Comparison of ENCODE assay signal across 1 cellular context in the genomic region with DNA sequence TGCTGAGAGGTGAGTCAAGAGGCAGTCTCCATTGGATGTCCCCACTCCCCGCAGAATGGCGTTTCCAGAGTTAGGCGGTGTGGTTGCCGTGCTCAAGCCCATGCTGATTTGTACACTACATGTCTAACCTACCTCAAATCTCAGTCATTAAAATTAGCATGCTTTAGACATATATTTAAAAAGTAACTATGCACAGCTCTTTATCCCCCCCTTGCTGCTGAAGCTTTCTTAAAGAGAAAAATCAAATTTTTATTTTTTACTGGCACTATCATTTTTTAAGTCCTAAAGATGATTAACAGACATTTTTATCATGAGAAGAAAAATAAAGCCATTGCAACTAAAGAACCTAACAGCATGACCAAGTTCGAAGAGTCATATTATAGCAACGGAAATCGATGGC.
TF ChIP-seq lines count a peak whose summit lies in the region.

No MANE protein-coding gene starts in this region.

TF ChIP-seq in SK-N-SH treated with all-trans-retinoic acid at 6 μM for 48 hours, 23 proteins besides CTCF, POLR2A, EP300 and RAD21 (continued from another document):
- TF ChIP-seq, protein P1, sequence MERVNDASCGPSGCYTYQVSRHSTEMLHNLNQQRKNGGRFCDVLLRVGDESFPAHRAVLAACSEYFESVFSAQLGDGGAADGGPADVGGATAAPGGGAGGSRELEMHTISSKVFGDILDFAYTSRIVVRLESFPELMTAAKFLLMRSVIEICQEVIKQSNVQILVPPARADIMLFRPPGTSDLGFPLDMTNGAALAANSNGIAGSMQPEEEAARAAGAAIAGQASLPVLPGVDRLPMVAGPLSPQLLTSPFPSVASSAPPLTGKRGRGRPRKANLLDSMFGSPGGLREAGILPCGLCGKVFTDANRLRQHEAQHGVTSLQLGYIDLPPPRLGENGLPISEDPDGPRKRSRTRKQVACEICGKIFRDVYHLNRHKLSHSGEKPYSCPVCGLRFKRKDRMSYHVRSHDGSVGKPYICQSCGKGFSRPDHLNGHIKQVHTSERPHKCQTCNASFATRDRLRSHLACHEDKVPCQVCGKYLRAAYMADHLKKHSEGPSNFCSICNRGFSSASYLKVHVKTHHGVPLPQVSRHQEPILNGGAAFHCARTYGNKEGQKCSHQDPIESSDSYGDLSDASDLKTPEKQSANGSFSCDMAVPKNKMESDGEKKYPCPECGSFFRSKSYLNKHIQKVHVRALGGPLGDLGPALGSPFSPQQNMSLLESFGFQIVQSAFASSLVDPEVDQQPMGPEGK (CRISPR knock-in tag; IDR thresholded peaks at IDR 0.05; ENCODE audit: borderline replicate concordance): no peak
- TF ChIP-seq ESRRG (CRISPR knock-in tag; IDR thresholded peaks at IDR 0.05) (no peak), OSR1 (CRISPR knock-in tag; IDR thresholded peaks at IDR 0.05) (no peak), ZNF70 (CRISPR knock-in tag; IDR thresholded peaks at IDR 0.05) (no peak), ZFP30 (CRISPR knock-in tag; IDR thresholded peaks at IDR 0.05) (no peak), GLIS3 (CRISPR knock-in tag; IDR thresholded peaks at IDR 0.05) (no peak), PPARA (CRISPR knock-in tag; IDR thresholded peaks at IDR 0.05; ENCODE audit: borderline replicate concordance) (no peak), SNAI2 (CRISPR knock-in tag; IDR thresholded peaks at IDR 0.05) (no peak), ARNTL (CRISPR knock-in tag; IDR thresholded peaks at IDR 0.05; ENCODE audit: borderline replicate concordance, low read depth) (no peak), ZNF8 (CRISPR knock-in tag; IDR thresholded peaks at IDR 0.05) (no peak), ZC3H10 (CRISPR knock-in tag; IDR thresholded peaks at IDR 0.05) (no peak)
- TF ChIP-seq, protein P2, sequence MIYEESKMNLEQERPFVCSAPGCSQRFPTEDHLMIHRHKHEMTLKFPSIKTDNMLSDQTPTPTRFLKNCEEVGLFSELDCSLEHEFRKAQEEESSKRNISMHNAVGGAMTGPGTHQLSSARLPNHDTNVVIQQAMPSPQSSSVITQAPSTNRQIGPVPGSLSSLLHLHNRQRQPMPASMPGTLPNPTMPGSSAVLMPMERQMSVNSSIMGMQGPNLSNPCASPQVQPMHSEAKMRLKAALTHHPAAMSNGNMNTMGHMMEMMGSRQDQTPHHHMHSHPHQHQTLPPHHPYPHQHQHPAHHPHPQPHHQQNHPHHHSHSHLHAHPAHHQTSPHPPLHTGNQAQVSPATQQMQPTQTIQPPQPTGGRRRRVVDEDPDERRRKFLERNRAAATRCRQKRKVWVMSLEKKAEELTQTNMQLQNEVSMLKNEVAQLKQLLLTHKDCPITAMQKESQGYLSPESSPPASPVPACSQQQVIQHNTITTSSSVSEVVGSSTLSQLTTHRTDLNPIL (CRISPR knock-in tag; IDR thresholded peaks at IDR 0.05; ENCODE audit: low read depth): no peak
- TF ChIP-seq, protein P3, sequence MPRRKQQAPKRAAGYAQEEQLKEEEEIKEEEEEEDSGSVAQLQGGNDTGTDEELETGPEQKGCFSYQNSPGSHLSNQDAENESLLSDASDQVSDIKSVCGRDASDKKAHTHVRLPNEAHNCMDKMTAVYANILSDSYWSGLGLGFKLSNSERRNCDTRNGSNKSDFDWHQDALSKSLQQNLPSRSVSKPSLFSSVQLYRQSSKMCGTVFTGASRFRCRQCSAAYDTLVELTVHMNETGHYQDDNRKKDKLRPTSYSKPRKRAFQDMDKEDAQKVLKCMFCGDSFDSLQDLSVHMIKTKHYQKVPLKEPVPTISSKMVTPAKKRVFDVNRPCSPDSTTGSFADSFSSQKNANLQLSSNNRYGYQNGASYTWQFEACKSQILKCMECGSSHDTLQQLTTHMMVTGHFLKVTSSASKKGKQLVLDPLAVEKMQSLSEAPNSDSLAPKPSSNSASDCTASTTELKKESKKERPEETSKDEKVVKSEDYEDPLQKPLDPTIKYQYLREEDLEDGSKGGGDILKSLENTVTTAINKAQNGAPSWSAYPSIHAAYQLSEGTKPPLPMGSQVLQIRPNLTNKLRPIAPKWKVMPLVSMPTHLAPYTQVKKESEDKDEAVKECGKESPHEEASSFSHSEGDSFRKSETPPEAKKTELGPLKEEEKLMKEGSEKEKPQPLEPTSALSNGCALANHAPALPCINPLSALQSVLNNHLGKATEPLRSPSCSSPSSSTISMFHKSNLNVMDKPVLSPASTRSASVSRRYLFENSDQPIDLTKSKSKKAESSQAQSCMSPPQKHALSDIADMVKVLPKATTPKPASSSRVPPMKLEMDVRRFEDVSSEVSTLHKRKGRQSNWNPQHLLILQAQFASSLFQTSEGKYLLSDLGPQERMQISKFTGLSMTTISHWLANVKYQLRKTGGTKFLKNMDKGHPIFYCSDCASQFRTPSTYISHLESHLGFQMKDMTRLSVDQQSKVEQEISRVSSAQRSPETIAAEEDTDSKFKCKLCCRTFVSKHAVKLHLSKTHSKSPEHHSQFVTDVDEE (CRISPR knock-in tag; IDR thresholded peaks at IDR 0.05): no peak
- TF ChIP-seq, protein P4, sequence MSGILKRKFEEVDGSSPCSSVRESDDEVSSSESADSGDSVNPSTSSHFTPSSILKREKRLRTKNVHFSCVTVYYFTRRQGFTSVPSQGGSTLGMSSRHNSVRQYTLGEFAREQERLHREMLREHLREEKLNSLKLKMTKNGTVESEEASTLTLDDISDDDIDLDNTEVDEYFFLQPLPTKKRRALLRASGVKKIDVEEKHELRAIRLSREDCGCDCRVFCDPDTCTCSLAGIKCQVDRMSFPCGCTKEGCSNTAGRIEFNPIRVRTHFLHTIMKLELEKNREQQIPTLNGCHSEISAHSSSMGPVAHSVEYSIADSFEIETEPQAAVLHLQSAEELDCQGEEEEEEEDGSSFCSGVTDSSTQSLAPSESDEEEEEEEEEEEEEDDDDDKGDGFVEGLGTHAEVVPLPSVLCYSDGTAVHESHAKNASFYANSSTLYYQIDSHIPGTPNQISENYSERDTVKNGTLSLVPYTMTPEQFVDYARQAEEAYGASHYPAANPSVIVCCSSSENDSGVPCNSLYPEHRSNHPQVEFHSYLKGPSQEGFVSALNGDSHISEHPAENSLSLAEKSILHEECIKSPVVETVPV (CRISPR knock-in tag; IDR thresholded peaks at IDR 0.05): no peak
